24 cellular contexts compared by ENCODE assay signal in genomic region chr3:99665017-99665416, GRCh38. TPM values are rescaled to one million over a fixed set of nuclear protein-coding genes. Genes with fewer than 3 reads are reported as not detected.
"Had no signal": no experiment of that assay in that cellular context is flagged by ENCODE, and none has a peak within 500 bp of the region (broad histone marks: within the 10 kb centered on the region; RNA-seq: fewer than 3 reads in every experiment).

No MANE protein-coding gene starts in this region.

- ATAC-seq: activated CD8-positive, alpha-beta T cell treated with anti-CD3 and anti-CD28 coated beads, Interleukin-2, amount 10 ng/mL, durations not matched to agents 7 days and 5 days; body of pancreas; PC-3; T-helper 17 cell; WTC11 had no signal

- H3K9me3 ChIP-seq: body of pancreas had no signal

- H3K27ac ChIP-seq: body of pancreas had no signal

- H3K27ac Mint-ChIP-seq: activated CD8-positive, alpha-beta T cell treated with anti-CD3 and anti-CD28 coated beads, Interleukin-2, amount 10 ng/mL, durations not matched to agents 7 days and 5 days; T-helper 17 cell; WTC11 had no signal

- H3K4me3 Mint-ChIP-seq: activated CD8-positive, alpha-beta T cell treated with anti-CD3 and anti-CD28 coated beads, Interleukin-2, amount 10 ng/mL, durations not matched to agents 7 days and 5 days; activated naive CD4-positive, alpha-beta T cell treated with anti-CD3 and anti-CD28 coated beads, Interleukin-2, amount 50 U/mL, for 24 hours; T-helper 17 cell; WTC11 had no signal

- H3K4me1 ChIP-seq: body of pancreas had no signal

- H3K27me3 ChIP-seq: body of pancreas had no signal

- DNase-seq: activated CD4-positive, alpha-beta T cell treated with anti-CD3 and anti-CD28 coated beads for 48 hours; activated CD4-positive, alpha-beta T cell treated with anti-CD3 and anti-CD28 coated beads, Interleukin-2, amount 50 U/mL, for 4 hours; activated CD4-positive, CD25-positive, alpha-beta regulatory T cell treated with anti-CD3 and anti-CD28 coated beads, Interleukin-2, amount 50 U/mL, for 72 hours; activated CD8-positive, alpha-beta memory T cell treated with anti-CD3 and anti-CD28 coated beads, Interleukin-2, amount 50 U/mL, for 48 hours; activated CD8-positive, alpha-beta T cell treated with anti-CD3 and anti-CD28 coated beads, Interleukin-2, amount 10 ng/mL, durations not matched to agents 7 days and 5 days; activated T-cell treated with anti-CD3 and anti-CD28 coated beads, Interleukin-2, amount 50 U/mL, for 1 hour; aorta; body of pancreas; KG1; MV-4-11; NCI-H1092 treated with DMSO at 0.1 percent for 48 hours; NCI-H1417 treated with DMSO at 0.1 percent for 48 hours; NCI-H1694; NCI-H2029; NCI-H345; NCI-H510A treated with DMSO at 0.1 percent for 48 hours; NCI-H69; PC-3; SHP77 treated with DMSO at 0.1 percent for 48 hours; T-helper 17 cell; T-helper 9 cell had no signal

- H3K4me1 Mint-ChIP-seq: activated naive CD4-positive, alpha-beta T cell treated with anti-CD3 and anti-CD28 coated beads, Interleukin-2, amount 50 U/mL, for 24 hours; T-helper 17 cell had no signal

- H3K4me3 ChIP-seq: body of pancreas had no signal

- H3K9me3 Mint-ChIP-seq: activated naive CD4-positive, alpha-beta T cell treated with anti-CD3 and anti-CD28 coated beads, Interleukin-2, amount 50 U/mL, for 24 hours had no signal

- H3K36me3 Mint-ChIP-seq: activated naive CD4-positive, alpha-beta T cell treated with anti-CD3 and anti-CD28 coated beads, Interleukin-2, amount 50 U/mL, for 24 hours had no signal

RNA-seq across cellular contexts. Expression of gene COL8A1, which starts 26.6 kb away (rescaled TPM):
- total RNA-seq: SK-MEL-5, T-helper 17 cell had no signal
